In the genomic region with DNA sequence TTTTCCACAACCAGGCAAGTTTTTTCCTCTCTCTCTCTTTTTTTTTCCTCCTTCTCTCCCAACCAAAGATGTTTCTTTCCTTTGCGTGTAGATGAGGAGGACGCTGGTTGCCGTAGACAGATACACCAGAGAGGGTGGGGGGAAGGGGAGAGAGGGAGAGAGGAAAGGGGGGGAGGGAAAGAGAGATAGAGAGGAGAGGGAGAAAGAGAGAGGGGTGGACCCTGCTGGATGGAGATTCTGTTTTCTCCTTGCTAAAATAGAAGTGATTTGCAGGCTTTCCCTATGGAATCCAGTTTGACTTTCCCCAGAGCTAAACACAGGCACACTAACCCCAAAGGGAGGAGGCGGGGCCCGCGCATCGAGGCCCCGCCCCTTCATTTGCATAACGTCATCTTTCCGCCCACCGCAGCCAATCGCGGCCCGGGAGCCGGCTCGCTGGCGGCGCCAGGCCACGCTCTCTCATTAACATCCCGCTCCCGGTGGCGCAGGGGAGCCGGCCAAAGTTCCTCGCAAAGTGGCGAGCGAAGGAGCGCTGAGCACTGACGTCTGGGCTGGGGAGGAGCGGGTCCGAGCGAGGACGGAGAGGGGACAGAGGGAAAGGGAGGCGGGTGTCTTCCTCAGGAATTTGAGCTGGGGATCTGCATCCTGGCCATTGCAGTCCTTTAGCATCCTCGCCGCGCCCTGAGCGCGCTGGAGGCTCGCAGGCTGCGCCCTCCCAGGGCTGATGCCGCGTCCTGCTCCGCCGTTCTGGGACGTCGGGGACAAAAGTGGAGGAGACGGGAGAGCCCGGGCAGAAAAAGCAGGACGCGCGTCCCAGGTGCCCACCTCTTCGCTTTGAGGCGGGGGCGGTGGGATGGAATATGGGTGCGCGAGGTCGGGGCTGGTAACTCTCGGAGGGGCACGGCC, we compare ENCODE assay signal across 8 cellular contexts. TPM values are rescaled to one million over a fixed set of nuclear protein-coding genes. Genes with fewer than 3 reads are reported as not detected.
DNase-seq lines count a peak whose midpoint lies in the region; ATAC-seq and TF ChIP-seq lines count a peak whose summit lies in the region.

No MANE protein-coding gene starts in this region.

- TF ChIP-seq EP300 in sigmoid colon (IDR thresholded peaks at IDR 0.05) = no peak

- H2AFZ ChIP-seq in HCT116 (ENCODE audit: low read depth, low read length, poor library complexity, severe bottlenecking) (peak overlapping the region; percentile 35), PC-9 (no peak overlapping the region)

- no peaks in the 10 kb centered on the region for H3K36me3 ChIP-seq in HCT116 (ENCODE audit: control insufficient read depth in 1 of 2, insufficient read depth in 2 of 2, low read length in 2 of 2)
- no peaks in the 10 kb centered on the region for H3K36me3 ChIP-seq in sigmoid colon
- no peaks in the 10 kb centered on the region for H3K36me3 ChIP-seq in PC-9 (ENCODE audit: low read depth)

- 0 out of 2 replicates have a peak overlapping the region, but pooled peaks have one; percentile 25 for H3K4me2 ChIP-seq in HCT116 (ENCODE audit: low read length)
- H3K4me2 ChIP-seq in PC-9 = no peak overlapping the region

- H4K20me1 ChIP-seq in HCT116 (ENCODE audit: insufficient read depth) (no peaks in the 10 kb centered on the region), PC-9 (ENCODE audit: insufficient read depth) (no peaks in the 10 kb centered on the region)

- H3K4me3 ChIP-seq in HCT116 (replicated peaks in 1 of 2; ENCODE audit: low read depth in 1 of 2, low read length in 2 of 2) (no peak overlapping the region), NB4 (ENCODE audit: low read depth, low read length) (peak overlapping the region; percentile 63), astrocyte of the spinal cord (ENCODE audit: low read depth, low read length) (peak overlapping the region; percentile 53), sigmoid colon (peak overlapping the region; percentile 35 to 59 (median 52)), PC-9 (no peak overlapping the region)

- intact Hi-C loops in HCT116 (cut with micrococcal nuclease) = loop anchor here (10.0 kb wide), 1 partner anchor 1085 kb away; no protein-coding TSS in a partner anchor
- intact Hi-C loops in sigmoid colon (cut with DNase I) = loop anchor here (5.0 to 10.0 kb wide), 2 partner anchors 43 to 1285 kb away; no protein-coding TSS in a partner anchor
- intact Hi-C loops in PC-9 (cut with micrococcal nuclease; ENCODE audit: unreplicated experiment) = no loop called here

- WGBS in sigmoid colon, 2 donors = 1 to 3% methylated on average over 59 of the region's 59 CpGs

- H3K4me1 ChIP-seq in HCT116 (ENCODE audit: control insufficient read depth in 1 of 2, insufficient read depth in 2 of 2, low read length in 2 of 2) (no peaks in the 10 kb centered on the region), sigmoid colon (peaks cover 0 to 51% (median 41%) of the 10 kb centered on the region in 4 donors), PC-9 (replicated peaks; ENCODE audit: insufficient read depth) (no peaks in the 10 kb centered on the region)

- RAD21 ChIA-PET in HCT116 (lab: Charles Lee; ENCODE audit: low non-redundant PET in 1 of 2, low total read pairs in 2 of 2, uncharacterized antibody in 2 of 2, unreplicated experiment in 2 of 2) = interaction anchor here in 1 of 2 experiments (0.8 kb wide), 1 partner anchor 42 kb away, joined by 3 read pairs; no protein-coding TSS in a partner anchor

- BruUV-seq in HCT116 (replicated peaks; lab: Mats Ljungman, UMichigan) = no TSS peak
- no TSS peak for BruUV-seq in PC-9 (replicated peaks; lab: Mats Ljungman, UMichigan)

- H3K9me3 ChIP-seq in HCT116 (ENCODE audit: control insufficient read depth in 1 of 2, insufficient read depth in 1 of 2, low read depth in 1 of 2, low read length in 2 of 2) (no peaks in the 10 kb centered on the region), sigmoid colon (no peaks in the 10 kb centered on the region), PC-9 (ENCODE audit: insufficient read depth, low read depth) (no peaks in the 10 kb centered on the region)

- POLR2A ChIA-PET in HCT116 (lab: Charles Lee) = no interaction called here
- POLR2A ChIA-PET in PC-9 (lab: Charles Lee; ENCODE audit: unreplicated experiment) = no interaction called here

- H3K27ac ChIP-seq in HCT116 (ENCODE audit: low read depth, low read length) (no peak overlapping the region), sigmoid colon (peak overlapping the region; percentile 72 to 81 (median 77)), PC-9 (no peak overlapping the region)

- TF ChIP-seq POLR2A in HCT116 (IDR thresholded peaks at IDR 0.05; ENCODE audit: borderline replicate concordance, extremely low read depth, insufficient read depth, insufficient read length) (no peak), NB4 (IDR thresholded peaks at IDR 0.05; ENCODE audit: extremely low read depth, insufficient read length) (no peak), sigmoid colon (IDR thresholded peaks at IDR 0.05) (peak; percentile 37 to 43)

- H3K27me3 ChIP-seq in HCT116 (ENCODE audit: insufficient read depth, low read length) (peaks cover 44% of the 10 kb centered on the region), sigmoid colon (peaks cover 53 to 99% (median 83%) of the 10 kb centered on the region in 3 donors), PC-9 (ENCODE audit: insufficient read depth, low read depth) (peaks cover 31% of the 10 kb centered on the region; the same call in 1 of the 2 replicates)

- DNase-seq in GM03348 (ENCODE audit: low spot score) = peak; percentile 96
- DNase-seq in HCT116 (ENCODE audit: low read depth, low spot score) = peak; percentile 7
- DNase-seq in NB4 (ENCODE audit: low read depth) = peak; percentile 89
- DNase-seq in T-helper 2 cell = peak; percentile 61 to 81 (median 73)
- peak; percentile 96 for DNase-seq in astrocyte of the spinal cord (ENCODE audit: low read depth, low spot score)
- peak; percentile 82 for DNase-seq in iPS DF 19.7 (ENCODE audit: low read depth, low spot score)
- peak; percentile 95 for DNase-seq in sigmoid colon
- no peak for DNase-seq in PC-9

- in situ Hi-C loops in astrocyte of the spinal cord (cut with HindIII; ENCODE audit: low sequenced_read_pairs) = loop anchor here (25.0 kb wide), 1 partner anchor 413 kb away; no protein-coding TSS in a partner anchor

- no peaks in the 10 kb centered on the region for H3K9me2 ChIP-seq in HCT116 (ENCODE audit: insufficient read depth)
- no peaks in the 10 kb centered on the region for H3K9me2 ChIP-seq in PC-9 (ENCODE audit: insufficient read depth)

- H3K79me2 ChIP-seq in HCT116 (ENCODE audit: insufficient read depth, low read length) (no peaks in the 10 kb centered on the region), PC-9 (ENCODE audit: low read depth) (no peaks in the 10 kb centered on the region)

- no peak for TF ChIP-seq RAD21 in HCT116 (IDR thresholded peaks at IDR 0.05; ENCODE audit: low read depth)

- CTCF ChIA-PET in HCT116 (lab: Charles Lee) = no interaction called here
- CTCF ChIA-PET in PC-9 (lab: Charles Lee) = no interaction called here

- ATAC-seq in HCT116 = peak; percentile 84

- no peak overlapping the region for H3K9ac ChIP-seq in HCT116 (ENCODE audit: low read length)

- no peaks in the 10 kb centered on the region for H3F3A ChIP-seq in PC-9 (ENCODE audit: insufficient read depth, low read depth)

- TF ChIP-seq CTCF in HCT116 (IDR thresholded peaks at IDR 0.05 in 2 of 3, conservative IDR thresholded peaks at IDR 0.05 in 1 of 3; ENCODE audit: borderline replicate concordance in 1 of 3, insufficient read depth in 1 of 3, low read depth in 2 of 3, low read length in 2 of 3) = no peak
- no peak for TF ChIP-seq CTCF in NB4 (IDR thresholded peaks at IDR 0.05; ENCODE audit: low read depth, low read length)
- no peak for TF ChIP-seq CTCF in astrocyte of the spinal cord (IDR thresholded peaks at IDR 0.05; ENCODE audit: low read depth, low read length)
- no peak for TF ChIP-seq CTCF in sigmoid colon (IDR thresholded peaks at IDR 0.05)
- no peak for TF ChIP-seq CTCF in PC-9 (conservative IDR thresholded peaks at IDR 0.05)

TF ChIP-seq in HCT116, 20 proteins besides CTCF, POLR2A, EP300 and RAD21:
- no peak for TF ChIP-seq FOSL1 (IDR thresholded peaks at IDR 0.05; ENCODE audit: low read depth)
- no peak for TF ChIP-seq POLR2AphosphoS5 (IDR thresholded peaks at IDR 0.05; ENCODE audit: low read depth, low read length)
- TF ChIP-seq, protein P1, sequence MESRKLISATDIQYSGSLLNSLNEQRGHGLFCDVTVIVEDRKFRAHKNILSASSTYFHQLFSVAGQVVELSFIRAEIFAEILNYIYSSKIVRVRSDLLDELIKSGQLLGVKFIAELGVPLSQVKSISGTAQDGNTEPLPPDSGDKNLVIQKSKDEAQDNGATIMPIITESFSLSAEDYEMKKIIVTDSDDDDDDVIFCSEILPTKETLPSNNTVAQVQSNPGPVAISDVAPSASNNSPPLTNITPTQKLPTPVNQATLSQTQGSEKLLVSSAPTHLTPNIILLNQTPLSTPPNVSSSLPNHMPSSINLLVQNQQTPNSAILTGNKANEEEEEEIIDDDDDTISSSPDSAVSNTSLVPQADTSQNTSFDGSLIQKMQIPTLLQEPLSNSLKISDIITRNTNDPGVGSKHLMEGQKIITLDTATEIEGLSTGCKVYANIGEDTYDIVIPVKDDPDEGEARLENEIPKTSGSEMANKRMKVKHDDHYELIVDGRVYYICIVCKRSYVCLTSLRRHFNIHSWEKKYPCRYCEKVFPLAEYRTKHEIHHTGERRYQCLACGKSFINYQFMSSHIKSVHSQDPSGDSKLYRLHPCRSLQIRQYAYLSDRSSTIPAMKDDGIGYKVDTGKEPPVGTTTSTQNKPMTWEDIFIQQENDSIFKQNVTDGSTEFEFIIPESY (IDR thresholded peaks at IDR 0.05; ENCODE audit: extremely low read depth, insufficient replicate concordance, low read length) = no peak
- TF ChIP-seq SIN3A (IDR thresholded peaks at IDR 0.05; ENCODE audit: low read depth) = no peak

RNA-seq across cellular contexts. Expression of gene EBF1, which starts 0.6 kb away (rescaled TPM):
- total RNA-seq in HCT116 (2021; ENCODE audit: unreplicated experiment) = 0.30 TPM
- not detected in 2 replicates for polyA plus RNA-seq in HCT116 (2012)
- total RNA-seq in sigmoid colon = 10 to 100 TPM; 11.9 to 30.5 (median 25.9) TPM
- 1 to 10 TPM in 2 of 3 donors, under 1 TPM in 1; 0.46 to 6.0 (median 4.5) TPM for polyA plus RNA-seq in sigmoid colon
- not detected in 2 replicates for total RNA-seq in PC-9 (2021)

Comparison
In these comparisons a context has a peak if more than half of its experiments do, and no peak if none do; other contexts are left out.
1. DNase-seq: peak in GM03348 (single experiment), HCT116 (single experiment), NB4 (single experiment), T-helper 2 cell (5 of 5), astrocyte of the spinal cord (single experiment), iPS DF 19.7 (single experiment) and sigmoid colon (single experiment); none in PC-9 (0 of 2).
2. H3K27ac ChIP-seq: peak in sigmoid colon (4 of 4); none in HCT116 (single experiment) and PC-9 (single experiment).
3. H3K4me3 ChIP-seq: peak in NB4 (single experiment), astrocyte of the spinal cord (single experiment) and sigmoid colon (4 of 4); none in HCT116 (0 of 2) and PC-9 (single experiment).
4. POLR2A ChIP-seq: peak in sigmoid colon (2 of 2); none in HCT116 (single experiment) and NB4 (single experiment).